ENCODE assay signal across 1 cellular context in genomic region chr5:146447734-146448380, GRCh38.
TF ChIP-seq lines count a peak whose summit lies in the region.

No MANE protein-coding gene starts in this region.

TF ChIP-seq in HepG2, 621 proteins besides CTCF, POLR2A, EP300 and RAD21 (continued from another document):
- no peak for TF ChIP-seq SETDB1 (CRISPR knock-in tag; IDR thresholded peaks at IDR 0.05; ENCODE audit: borderline replicate concordance)
- TF ChIP-seq ZNF512 (CRISPR knock-in tag; IDR thresholded peaks at IDR 0.05) = no peak
- TF ChIP-seq KLF6 (CRISPR knock-in tag; IDR thresholded peaks at IDR 0.05) = peak; percentile 40; the same call in 1 of the 2 replicates
- no peak for TF ChIP-seq ZHX1 (CRISPR knock-in tag; IDR thresholded peaks at IDR 0.05; ENCODE audit: low read depth)
- no peak for TF ChIP-seq ZNF792 (CRISPR knock-in tag; IDR thresholded peaks at IDR 0.05)
- TF ChIP-seq NR2F6 (IDR thresholded peaks at IDR 0.05) = no peak
- TF ChIP-seq NR2F6 (CRISPR knock-in tag; IDR thresholded peaks at IDR 0.05) = no peak
- TF ChIP-seq ZNF879 (CRISPR knock-in tag; IDR thresholded peaks at IDR 0.05) = no peak
- 0 out of 2 replicates have a peak, but pooled peaks have one; percentile 1 for TF ChIP-seq SATB2 (CRISPR knock-in tag; IDR thresholded peaks at IDR 0.05)
- no peak for TF ChIP-seq BATF2 (CRISPR knock-in tag; IDR thresholded peaks at IDR 0.05)
- TF ChIP-seq SP2 (CRISPR knock-in tag; IDR thresholded peaks at IDR 0.05) = no peak
- TF ChIP-seq ZNF180 (CRISPR knock-in tag; IDR thresholded peaks at IDR 0.05; ENCODE audit: borderline replicate concordance, low read depth) = 0 out of 2 replicates have a peak, but pooled peaks have one; percentile 4
- TF ChIP-seq SAFB2 (CRISPR knock-in tag; IDR thresholded peaks at IDR 0.05; ENCODE audit: borderline replicate concordance, low read depth) = no peak
- TF ChIP-seq ZBTB1 (CRISPR knock-in tag; IDR thresholded peaks at IDR 0.05; ENCODE audit: borderline replicate concordance) = no peak
- TF ChIP-seq FLYWCH1 (CRISPR knock-in tag; IDR thresholded peaks at IDR 0.05) = no peak
- no peak for TF ChIP-seq ZNF530 (CRISPR knock-in tag; IDR thresholded peaks at IDR 0.05; ENCODE audit: low read depth)
- 0 out of 2 replicates have a peak, but pooled peaks have one; percentile 1 for TF ChIP-seq ZNF776 (CRISPR knock-in tag; IDR thresholded peaks at IDR 0.05)
- no peak for TF ChIP-seq ZNF230 (CRISPR knock-in tag; IDR thresholded peaks at IDR 0.05)
- no peak for TF ChIP-seq TCF7 (IDR thresholded peaks at IDR 0.05; ENCODE audit: low read depth)
- no peak for TF ChIP-seq ZFP36L1 (CRISPR knock-in tag; IDR thresholded peaks at IDR 0.05)
- no peak for TF ChIP-seq RAD51 (IDR thresholded peaks at IDR 0.05; ENCODE audit: borderline replicate concordance)
- no peak for TF ChIP-seq SALL2 (CRISPR knock-in tag; IDR thresholded peaks at IDR 0.05)
- no peak for TF ChIP-seq ETV5 (CRISPR knock-in tag; IDR thresholded peaks at IDR 0.05; ENCODE audit: borderline replicate concordance)
- TF ChIP-seq RORA (CRISPR knock-in tag; IDR thresholded peaks at IDR 0.05) = no peak
